ENCODE assay signal across 28 cellular contexts in genomic region chr17:18251204-18251603, GRCh38.
"Had no signal": no experiment of that assay in that cellular context is flagged by ENCODE, and none has a peak within 500 bp of the region (broad histone marks: within the 10 kb centered on the region; RNA-seq: fewer than 3 reads in every experiment).

No MANE protein-coding gene starts in this region.

- H3K4me3 Mint-ChIP-seq: dendritic cell treated with granulocyte-macrophage colony-stimulating factor and Interleukin-4, amounts not matched to agents 40 ng/mL and 50 ng/mL, for 4 days; endodermal cell; mesothelial cell of epicardium; naive B cell; natural killer cell treated with Interleukin-12 subunit alpha and Interleukin-12 subunit beta and Interleukin-15 and Interleukin-18, amount 100 ng/mL, for 72 hours; neural crest cell; stimulated activated naive CD8-positive, alpha-beta T cell treated with anti-CD3 and anti-CD28 coated beads, Interleukin-15, amount 100 ng/mL, for 72 hours; type B pancreatic cell had no signal

- H3K4me3 ChIP-seq: esophagus muscularis mucosa, gastroesophageal sphincter, heart left ventricle, hepatocyte, lung, mucosa of descending colon, right lobe of liver, suprapubic skin had no signal

- H3K27me3 Mint-ChIP-seq: dendritic cell treated with granulocyte-macrophage colony-stimulating factor and Interleukin-4, amounts not matched to agents 40 ng/mL and 50 ng/mL, for 4 days; naive B cell; natural killer cell treated with Interleukin-12 subunit alpha and Interleukin-12 subunit beta and Interleukin-15 and Interleukin-18, amount 100 ng/mL, for 72 hours; progenitor cell of endocrine pancreas; stimulated activated naive CD8-positive, alpha-beta T cell treated with anti-CD3 and anti-CD28 coated beads, Interleukin-15, amount 100 ng/mL, for 72 hours; type B pancreatic cell had no signal

- FAIRE-seq: colon, kidney, small intestine had no signal

- H3K9me3 Mint-ChIP-seq: dendritic cell treated with granulocyte-macrophage colony-stimulating factor and Interleukin-4, amounts not matched to agents 40 ng/mL and 50 ng/mL, for 4 days; endodermal cell; mesothelial cell of epicardium; naive B cell; natural killer cell treated with Interleukin-12 subunit alpha and Interleukin-12 subunit beta and Interleukin-15 and Interleukin-18, amount 100 ng/mL, for 72 hours; neural crest cell; stimulated activated naive CD8-positive, alpha-beta T cell treated with anti-CD3 and anti-CD28 coated beads, Interleukin-15, amount 100 ng/mL, for 72 hours; type B pancreatic cell had no signal

- DNase-seq: effector CD8-positive, alpha-beta T cell; endodermal cell; foreskin keratinocyte; heart left ventricle; kidney; mesenchymal stem cell; mucosa of descending colon; naive B cell; right lobe of liver; small intestine; stimulated activated CD4-positive, alpha-beta T cell treated with anti-CD3 and anti-CD28 coated beads, Interleukin-15, amount 100 ng/mL, for 24 hours; stimulated activated CD4-positive, alpha-beta T cell treated with anti-CD3 and anti-CD28 coated beads, Interleukin-2, amount 100 ng/mL, for 48 hours; stimulated activated naive CD4-positive, alpha-beta T cell; stimulated activated naive CD8-positive, alpha-beta T cell treated with anti-CD3 and anti-CD28 coated beads, Interleukin-15, amount 100 ng/mL, for 72 hours had no signal

- H3K27ac Mint-ChIP-seq: dendritic cell treated with granulocyte-macrophage colony-stimulating factor and Interleukin-4, amounts not matched to agents 40 ng/mL and 50 ng/mL, for 4 days; mesothelial cell of epicardium; natural killer cell treated with Interleukin-12 subunit alpha and Interleukin-12 subunit beta and Interleukin-15 and Interleukin-18, amount 100 ng/mL, for 72 hours had no signal

- ATAC-seq: foreskin keratinocyte; gastroesophageal sphincter; heart left ventricle; left lobe of liver; mucosa of descending colon; natural killer cell treated with Interleukin-12 subunit alpha and Interleukin-12 subunit beta and Interleukin-15 and Interleukin-18, amount 100 ng/mL, for 72 hours; right lobe of liver; stimulated activated naive CD8-positive, alpha-beta T cell treated with anti-CD3 and anti-CD28 coated beads, Interleukin-15, amount 100 ng/mL, for 72 hours had no signal

- H3K27ac ChIP-seq: esophagus muscularis mucosa, foreskin keratinocyte, gastroesophageal sphincter, heart left ventricle, hepatocyte, parathyroid adenoma, right lobe of liver, suprapubic skin had no signal
